Comparison of ENCODE assay signal across 22 cellular contexts in the genomic region with DNA sequence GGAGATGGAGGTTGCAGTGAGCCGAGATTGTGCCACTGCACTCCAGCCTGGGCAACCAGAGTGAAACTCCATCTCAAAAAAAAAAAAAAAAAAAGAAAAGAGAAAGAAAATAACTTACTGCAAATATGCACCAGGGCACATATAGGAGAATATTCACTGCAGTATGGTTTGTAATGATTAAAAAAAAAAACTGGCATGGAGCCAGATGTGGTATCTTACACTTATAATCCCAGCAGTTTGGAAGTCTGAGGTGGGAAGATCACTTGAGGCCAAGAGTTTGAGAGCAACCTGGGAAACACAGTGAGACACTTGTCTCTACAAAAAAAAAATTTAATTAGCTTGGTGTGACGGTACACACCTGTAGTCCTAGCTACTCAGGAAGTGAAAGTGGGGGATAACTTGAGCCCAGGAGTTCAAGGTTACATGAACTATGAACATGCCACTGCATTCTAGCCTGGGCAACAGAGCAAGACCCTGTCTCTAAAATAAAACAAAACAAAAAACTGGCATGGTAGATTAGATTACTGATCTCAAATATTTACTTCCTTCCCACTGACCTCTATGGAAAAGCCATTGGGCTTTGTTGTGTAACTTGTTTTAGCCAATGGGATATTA.
"Had no signal": no experiment of that assay in that cellular context is flagged by ENCODE, and none has a peak within 500 bp of the region (broad histone marks: within the 10 kb centered on the region; RNA-seq: fewer than 3 reads in every experiment).

No MANE protein-coding gene starts in this region.

- H3K27me3 Mint-ChIP-seq: naive thymus-derived CD4-positive, alpha-beta T cell had no signal

- H3K36me3 ChIP-seq: colonic mucosa, thoracic aorta had no signal

- H3K4me3 ChIP-seq: colonic mucosa, lung, spleen, stomach, thoracic aorta, transverse colon had no signal

- H3K27ac Mint-ChIP-seq: naive thymus-derived CD4-positive, alpha-beta T cell; nephron progenitor cell had no signal

- H3K4me1 ChIP-seq: colonic mucosa, transverse colon had no signal

- H3K4me1 Mint-ChIP-seq: nephron progenitor cell had no signal

- H3K27ac ChIP-seq: colonic mucosa, stomach, thoracic aorta, transverse colon had no signal

- FAIRE-seq: endothelial cell of umbilical vein had no signal

- H3K9me3 ChIP-seq: colonic mucosa had no signal

- H3K27me3 ChIP-seq: colonic mucosa, spleen, stomach, transverse colon had no signal

- ATAC-seq: left colon; left ventricle myocardium superior; naive thymus-derived CD4-positive, alpha-beta T cell; sciatic nerve had no signal

- H3K4me3 Mint-ChIP-seq: naive thymus-derived CD4-positive, alpha-beta T cell; nephron progenitor cell had no signal

- DNase-seq: colonic mucosa; dermis blood vessel endothelial cell; foreskin melanocyte; head of caudate nucleus; hippocampal formation; left colon; left ventricle myocardium superior; mesendoderm; naive thymus-derived CD4-positive, alpha-beta T cell; nephron progenitor cell; posterior cingulate gyrus; spleen; stimulated activated CD4-positive, alpha-beta T cell treated with anti-CD3 and anti-CD28 coated beads, Interleukin-15, amount 100 ng/mL, for 24 hours; stimulated activated CD4-positive, alpha-beta T cell treated with anti-CD3 and anti-CD28 coated beads, Interleukin-1b, Interleukin-23, amount 100 ng/mL, for 48 hours; stimulated activated CD4-positive, alpha-beta T cell treated with anti-CD3 and anti-CD28 coated beads, Interleukin-4, amount 100 ng/mL, for 4 hours; stimulated activated naive CD4-positive, alpha-beta T cell; stomach; transverse colon had no signal
